Comparison of ENCODE assay signal across 8 cellular contexts in the genomic region with DNA sequence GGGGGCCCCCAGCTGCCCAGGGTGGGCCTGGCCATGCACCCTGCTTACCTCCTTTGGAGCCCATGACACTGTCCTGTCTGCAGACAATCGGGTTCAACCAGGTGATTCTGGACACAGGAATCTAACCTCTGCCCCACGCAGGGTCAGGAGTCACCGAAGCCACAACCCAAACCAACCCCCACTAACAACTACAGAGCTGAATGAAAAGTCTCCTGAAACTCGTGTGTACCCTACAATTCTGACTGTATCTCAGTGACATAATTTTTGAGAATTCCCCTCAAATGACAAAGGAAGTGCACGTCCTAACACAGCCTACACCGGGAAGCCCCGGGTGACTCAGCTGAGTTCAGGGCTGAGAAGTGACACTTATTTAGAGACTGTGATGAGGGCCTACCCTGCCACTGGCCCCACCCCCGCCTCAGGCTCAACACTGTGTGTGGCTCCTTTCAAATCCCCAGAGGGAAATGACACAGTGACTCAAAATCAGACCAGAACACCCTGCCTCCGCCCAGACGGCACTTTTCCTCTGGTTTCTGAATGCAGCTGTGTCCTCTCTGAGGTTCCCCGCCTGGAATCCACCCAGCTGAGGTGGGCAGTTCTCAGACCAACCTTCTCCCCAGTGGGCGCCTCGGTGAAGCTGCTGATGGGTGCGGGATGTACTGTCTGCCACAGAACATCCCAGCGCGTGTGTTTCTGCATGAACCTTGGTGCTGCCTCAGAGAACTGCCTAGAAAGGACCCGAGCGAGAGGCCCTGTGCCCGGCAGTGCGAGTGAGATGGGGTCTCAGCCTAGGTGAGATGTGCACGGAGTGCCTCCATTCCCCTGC. TPM values are rescaled to one million over a fixed set of nuclear protein-coding genes. Genes with fewer than 3 reads are reported as not detected.
DNase-seq lines count a peak whose midpoint lies in the region; ATAC-seq, FAIRE-seq and TF ChIP-seq lines count a peak whose summit lies in the region.

No MANE protein-coding gene starts in this region.

- peaks cover 55% of the 10 kb centered on the region for H3K36me3 Mint-ChIP-seq in activated naive CD4-positive, alpha-beta T cell treated with anti-CD3 and anti-CD28 coated beads, Interleukin-2, amount 10 ng/mL, durations not matched to agents 7 days and 5 days
- H3K36me3 Mint-ChIP-seq in stimulated activated effector memory CD8-positive, alpha-beta T cell treated with anti-CD3 and anti-CD28 coated beads, Interleukin-12 subunit alpha, Interleukin-12 subunit beta, amount 100 ng/mL, for 72 hours = peaks cover 99% of the 10 kb centered on the region

- H3K27me3 Mint-ChIP-seq in activated naive CD4-positive, alpha-beta T cell treated with anti-CD3 and anti-CD28 coated beads, Interleukin-2, amount 10 ng/mL, durations not matched to agents 7 days and 5 days = no peaks in the 10 kb centered on the region

- peaks cover 48% of the 10 kb centered on the region for H3K4me1 Mint-ChIP-seq in activated naive CD4-positive, alpha-beta T cell treated with anti-CD3 and anti-CD28 coated beads, Interleukin-2, amount 10 ng/mL, durations not matched to agents 7 days and 5 days
- peaks cover 62% of the 10 kb centered on the region for H3K4me1 Mint-ChIP-seq in stimulated activated effector memory CD8-positive, alpha-beta T cell treated with anti-CD3 and anti-CD28 coated beads, Interleukin-12 subunit alpha, Interleukin-12 subunit beta, amount 100 ng/mL, for 72 hours

- H3K9me3 Mint-ChIP-seq in activated naive CD4-positive, alpha-beta T cell treated with anti-CD3 and anti-CD28 coated beads, Interleukin-2, amount 10 ng/mL, durations not matched to agents 7 days and 5 days = no peaks in the 10 kb centered on the region
- H3K9me3 Mint-ChIP-seq in stimulated activated effector memory CD8-positive, alpha-beta T cell treated with anti-CD3 and anti-CD28 coated beads, Interleukin-12 subunit alpha, Interleukin-12 subunit beta, amount 100 ng/mL, for 72 hours = no peaks in the 10 kb centered on the region

- no peaks in the 10 kb centered on the region for H3K27me3 ChIP-seq in layer of hippocampus (ENCODE audit: control insufficient read depth, insufficient read depth, low read length)

- H3K27ac ChIP-seq in layer of hippocampus (ENCODE audit: low read depth, low read length) = peak overlapping the region; percentile 10

- peak; percentile 82 for DNase-seq in GM18507 (ENCODE audit: extremely low spot score, insufficient read length, low read depth)
- peak; percentile 88 for DNase-seq in activated naive CD4-positive, alpha-beta T cell treated with anti-CD3 and anti-CD28 coated beads, Interleukin-2, amount 10 ng/mL, durations not matched to agents 7 days and 5 days
- peak; percentile 77 to 97 for DNase-seq in stimulated activated effector memory CD8-positive, alpha-beta T cell treated with anti-CD3 and anti-CD28 coated beads, Interleukin-12 subunit alpha, Interleukin-12 subunit beta, amount 100 ng/mL, for 72 hours (ENCODE audit: low spot score in 2 of 2)
- DNase-seq in posterior vena cava (ENCODE audit: low spot score) = no peak
- no peak for DNase-seq in NOMO-1 treated with dmso at 0.1 percent for 144 hours (lab: John Stamatoyannopoulos, UW; ENCODE audit: unreplicated experiment)

- FAIRE-seq in GM18507 (lab: Jason Lieb, UNC) = peak; percentile 100

- peak overlapping the region; percentile 15 for H3K4me3 Mint-ChIP-seq in activated naive CD4-positive, alpha-beta T cell treated with anti-CD3 and anti-CD28 coated beads, Interleukin-2, amount 10 ng/mL, durations not matched to agents 7 days and 5 days
- H3K4me3 Mint-ChIP-seq in stimulated activated effector memory CD8-positive, alpha-beta T cell treated with anti-CD3 and anti-CD28 coated beads, Interleukin-12 subunit alpha, Interleukin-12 subunit beta, amount 100 ng/mL, for 72 hours = peak overlapping the region; percentile 69

- CTCF ChIA-PET in activated naive CD4-positive, alpha-beta T cell treated with anti-CD3 and anti-CD28 coated beads, Interleukin-2, amount 10 ng/mL, durations not matched to agents 7 days and 5 days (lab: Charles Lee) = interaction anchor here (0.9 to 1.0 kb wide), 2 partner anchors 16 to 33 kb away, joined by 3 to 6 read pairs; no protein-coding TSS in a partner anchor

- peak overlapping the region; percentile 93 for H3K27ac Mint-ChIP-seq in activated naive CD4-positive, alpha-beta T cell treated with anti-CD3 and anti-CD28 coated beads, Interleukin-2, amount 10 ng/mL, durations not matched to agents 7 days and 5 days
- H3K27ac Mint-ChIP-seq in stimulated activated effector memory CD8-positive, alpha-beta T cell treated with anti-CD3 and anti-CD28 coated beads, Interleukin-12 subunit alpha, Interleukin-12 subunit beta, amount 100 ng/mL, for 72 hours = peak overlapping the region; percentile 96

- intact Hi-C loops in posterior vena cava (cut with DNase I) = no loop called here

- 0 out of 2 replicates have a peak, but pooled peaks have one; percentile 44 for TF ChIP-seq POLR2A in Raji (IDR thresholded peaks at IDR 0.05; ENCODE audit: insufficient read depth, low read depth, low read length)

- ATAC-seq in HG02870 (IDR thresholded peaks at IDR 0.05; ENCODE audit: unreplicated experiment) = peak; percentile 94
- peak; percentile 98 for ATAC-seq in stimulated activated effector memory CD8-positive, alpha-beta T cell treated with anti-CD3 and anti-CD28 coated beads, Interleukin-12 subunit alpha, Interleukin-12 subunit beta, amount 100 ng/mL, for 72 hours

RNA-seq across cellular contexts. Expression of gene TNIP2, which starts 9.9 kb away (rescaled TPM):
- total RNA-seq in posterior vena cava = 10 to 100 TPM; 25.4 to 29.2 TPM

RNA-seq across cellular contexts. Expression of gene SH3BP2, which starts 46.7 kb away (rescaled TPM):
- total RNA-seq in posterior vena cava = 10 to 100 TPM; 47.8 to 52.4 TPM

Comparison
In these comparisons a context has a peak if more than half of its experiments do, and no peak if none do; other contexts are left out.
1. DNase-seq: peak in GM18507 (single experiment), activated naive CD4-positive, alpha-beta T cell treated with anti-CD3 and anti-CD28 coated beads, Interleukin-2, amount 10 ng/mL, durations not matched to agents 7 days and 5 days (single experiment) and stimulated activated effector memory CD8-positive, alpha-beta T cell treated with anti-CD3 and anti-CD28 coated beads, Interleukin-12 subunit alpha, Interleukin-12 subunit beta, amount 100 ng/mL, for 72 hours (2 of 2); none in posterior vena cava (single experiment) and NOMO-1 treated with dmso at 0.1 percent for 144 hours (single experiment).